20 cellular contexts compared by ENCODE assay signal in genomic region chr12:121860257-121860656, GRCh38. TPM values are rescaled to one million over a fixed set of nuclear protein-coding genes. Genes with fewer than 3 reads are reported as not detected.
DNase-seq lines count a peak whose midpoint lies in the region; ATAC-seq and TF ChIP-seq lines count a peak whose summit lies in the region.
"Had no signal": no experiment of that assay in that cellular context is flagged by ENCODE, and none has a peak within 500 bp of the region (broad histone marks: within the 10 kb centered on the region; RNA-seq: fewer than 3 reads in every experiment).

No MANE protein-coding gene starts in this region.

- H3K9me3 ChIP-seq in DND-41 (ENCODE audit: insufficient read depth, low read length, severe bottlenecking) (no peaks in the 10 kb centered on the region), spleen (no peaks in the 10 kb centered on the region)

- TF ChIP-seq CTCF in DND-41 (IDR thresholded peaks at IDR 0.05; ENCODE audit: borderline replicate concordance, extremely low read depth, low read length, poor library complexity, severe bottlenecking) (no peak), RWPE1 (conservative IDR thresholded peaks at IDR 0.05; ENCODE audit: low read depth) (no peak), spleen (IDR thresholded peaks at IDR 0.05 in 8 of 11, conservative IDR thresholded peaks at IDR 0.05 in 3 of 11) (no peak), omental fat pad (IDR thresholded peaks at IDR 0.05) (no peak), progenitor cell of endocrine pancreas (IDR thresholded peaks at IDR 0.05; ENCODE audit: unreplicated experiment) (no peak)

- TF ChIP-seq POLR2A in spleen (IDR thresholded peaks at IDR 0.05), result no peak

- H3K4me1 ChIP-seq in DND-41 (ENCODE audit: insufficient read depth, low read length), result no peaks in the 10 kb centered on the region
- H3K4me1 ChIP-seq in spleen, result peaks cover 0 to 53% (median 14%) of the 10 kb centered on the region in 6 donors

- H3K9ac ChIP-seq in DND-41 (ENCODE audit: low read depth, low read length), result no peak overlapping the region

- H3K4me3 Mint-ChIP-seq in progenitor cell of endocrine pancreas (ENCODE audit: low read depth), result no peak overlapping the region
- H3K4me3 Mint-ChIP-seq: activated CD4-positive, alpha-beta T cell treated with anti-CD3 and anti-CD28 coated beads, Interleukin-2, amount 10 ng/mL, durations not matched to agents 7 days and 5 days; naive thymus-derived CD4-positive, alpha-beta T cell had no signal

- peaks cover 3% of the 10 kb centered on the region for H3K27me3 Mint-ChIP-seq in progenitor cell of endocrine pancreas
- H3K27me3 Mint-ChIP-seq: activated CD4-positive, alpha-beta T cell treated with anti-CD3 and anti-CD28 coated beads, Interleukin-2, amount 10 ng/mL, durations not matched to agents 7 days and 5 days; naive thymus-derived CD4-positive, alpha-beta T cell had no signal

- intact Hi-C loops in spleen (cut with DNase I; ENCODE audit: low total_unique reads), result no loop called here

- 60 to 100% (median 93%) methylated on average over 1 of the region's 1 CpG for WGBS in spleen, 5 donors

- H3K36me3 ChIP-seq in DND-41 (ENCODE audit: insufficient read depth, low read length), result no peaks in the 10 kb centered on the region
- no peaks in the 10 kb centered on the region for H3K36me3 ChIP-seq in spleen

- no peaks in the 10 kb centered on the region for H3K9me3 Mint-ChIP-seq in progenitor cell of endocrine pancreas (ENCODE audit: low read depth)
- H3K9me3 Mint-ChIP-seq: activated CD4-positive, alpha-beta T cell treated with anti-CD3 and anti-CD28 coated beads, Interleukin-2, amount 10 ng/mL, durations not matched to agents 7 days and 5 days; naive thymus-derived CD4-positive, alpha-beta T cell had no signal

- CTCF ChIA-PET in RWPE1 (lab: Yijun Ruan, JAX), result interaction anchor here (0.6 kb wide), 2 partner anchors 18 to 28 kb away, joined by 3 read pairs; partner anchors contain the start of gene PSMD9

- H4K20me1 ChIP-seq in DND-41 (ENCODE audit: insufficient read depth, low read length), result no peaks in the 10 kb centered on the region

- peaks cover 17% of the 10 kb centered on the region for H3K4me1 Mint-ChIP-seq in progenitor cell of endocrine pancreas (ENCODE audit: low read depth)
- H3K4me1 Mint-ChIP-seq: activated CD4-positive, alpha-beta T cell treated with anti-CD3 and anti-CD28 coated beads, Interleukin-2, amount 10 ng/mL, durations not matched to agents 7 days and 5 days had no signal

- POLR2A ChIA-PET in RWPE1 (lab: Yijun Ruan, JAX; ENCODE audit: low non-redundant PET), result no interaction called here

- H2AFZ ChIP-seq in DND-41 (ENCODE audit: low read depth, low read length), result no peak overlapping the region

- no peaks in the 10 kb centered on the region for H3K79me2 ChIP-seq in DND-41 (ENCODE audit: insufficient read depth, low read length)

- H3K27ac Mint-ChIP-seq in progenitor cell of endocrine pancreas, result no peak overlapping the region
- H3K27ac Mint-ChIP-seq: activated CD4-positive, alpha-beta T cell treated with anti-CD3 and anti-CD28 coated beads, Interleukin-2, amount 10 ng/mL, durations not matched to agents 7 days and 5 days; naive thymus-derived CD4-positive, alpha-beta T cell had no signal

- H3K27ac ChIP-seq in DND-41 (ENCODE audit: low read length) (no peak overlapping the region), RWPE1 (peak overlapping the region; percentile 79), spleen (peak overlapping the region in 6 of 8 donors; percentile 55 to 86 (median 78))

- H3K27me3 ChIP-seq in DND-41 (ENCODE audit: insufficient read depth, low read length, poor library complexity) (no peaks in the 10 kb centered on the region), spleen (replicated peaks in 1 of 7) (no peaks in the 10 kb centered on the region)

- no peak overlapping the region for H3K4me2 ChIP-seq in DND-41 (ENCODE audit: insufficient read depth, low read length)

- H3K4me3 ChIP-seq in DND-41 (ENCODE audit: low read depth in 1 of 2, low read length in 2 of 2) (no peak overlapping the region), spleen (no peak overlapping the region)
- H3K4me3 ChIP-seq: K562 had no signal

- no peaks in the 10 kb centered on the region for H3K36me3 Mint-ChIP-seq in progenitor cell of endocrine pancreas (ENCODE audit: insufficient read depth)
- H3K36me3 Mint-ChIP-seq: naive thymus-derived CD4-positive, alpha-beta T cell had no signal

- ATAC-seq in DND-41 (ENCODE audit: insufficient read depth, low read depth), result peak; percentile 27; the same call in 1 of the 3 replicates
- ATAC-seq in left lobe of liver, result peak; percentile 41
- ATAC-seq in omental fat pad (ENCODE audit: low FRiP score), result no peak
- no peak for ATAC-seq in HG03196 (IDR thresholded peaks at IDR 0.05; ENCODE audit: unreplicated experiment)
- ATAC-seq: K562; naive thymus-derived CD4-positive, alpha-beta T cell had no signal

- no peak for DNase-seq in DND-41
- no peak for DNase-seq in RWPE1 (ENCODE audit: low spot score)
- peak; percentile 90 for DNase-seq in left lobe of liver (ENCODE audit: low spot score)
- DNase-seq in spleen, result no peak
- DNase-seq in omental fat pad (ENCODE audit: low spot score), result no peak
- DNase-seq in activated gamma-delta T cell (lab: John Stamatoyannopoulos, UW), result no peak
- no peak for DNase-seq in progenitor cell of endocrine pancreas (ENCODE audit: low spot score, unreplicated experiment)
- DNase-seq: activated CD4-positive, alpha-beta T cell treated with anti-CD3 and anti-CD28 coated beads, Interleukin-2, amount 10 ng/mL, durations not matched to agents 7 days and 5 days; activated CD8-positive, alpha-beta memory T cell treated with anti-CD3 and anti-CD28 coated beads, Interleukin-2, amount 50 U/mL, for 4 hours; activated effector memory CD4-positive, alpha-beta T cell treated with Interleukin-2 at 50 U/mL for 16 hours; central memory CD4-positive, alpha-beta T cell; DMS79 treated with DMSO at 0.1 percent for 48 hours; naive thymus-derived CD4-positive, alpha-beta T cell; NCI-H2081; NCI-H510A; SHP77 had no signal

RNA-seq across cellular contexts. Expression of gene HPD, which starts 1.6 kb away (rescaled TPM):
- 1,410 TPM for total RNA-seq in left lobe of liver
- 1 to 10 TPM in 4 of 7 donors, under 1 TPM in 2, not detected in 1; 0.57 to 2.8 (median 1.7) TPM for total RNA-seq in spleen
- polyA plus RNA-seq in spleen, result 1 to 10 TPM in 1 of 3 donors, under 1 TPM in 2; 0.78 to 1.5 (median 0.86) TPM
- 1 to 10 TPM in 3 of 4 donors, under 1 TPM in 1; 0.82 to 8.5 (median 1.6) TPM for total RNA-seq in omental fat pad
- not detected in 2 replicates for total RNA-seq in progenitor cell of endocrine pancreas
- total RNA-seq: activated CD4-positive, alpha-beta T cell treated with anti-CD3 and anti-CD28 coated beads, Interleukin-2, amount 10 ng/mL, durations not matched to agents 7 days and 5 days; lung microvascular endothelial cell; naive thymus-derived CD4-positive, alpha-beta T cell; T-helper 1 cell treated with Interleukin-12 subunit alpha and Interleukin-12 subunit beta and Interleukin-4 antibody, amounts not matched to agents 30 ng/mL and 1 ng/mL, for 36 hours had no signal
- polyA plus RNA-seq: naive thymus-derived CD4-positive, alpha-beta T cell had no signal

RNA-seq across cellular contexts. Expression of gene PSMD9, which starts 28.3 kb away (rescaled TPM):
- total RNA-seq in left lobe of liver (25.8 TPM), spleen (10 to 100 TPM; 32.4 to 56.7 (median 43.6) TPM), omental fat pad (10 to 100 TPM; 40.5 to 73.1 (median 57.2) TPM), progenitor cell of endocrine pancreas (33.5 and 38.8 TPM in 2 replicates)
- 10 to 100 TPM; 29.6 to 62.6 (median 49.6) TPM for polyA plus RNA-seq in spleen

RNA-seq across cellular contexts. Expression of gene SETD1B, which starts 56.4 kb away (rescaled TPM):
- total RNA-seq in left lobe of liver, result 12.8 TPM
- total RNA-seq in spleen, result 10 to 100 TPM; 19.9 to 37.7 (median 31.8) TPM
- polyA plus RNA-seq in spleen, result 10 to 100 TPM in 1 of 3 donors, 1 to 10 TPM in 2; 3.3 to 11.9 (median 5.3) TPM
- 10 to 100 TPM in 1 of 4 donors, 1 to 10 TPM in 3; 3.7 to 10.4 (median 6.6) TPM for total RNA-seq in omental fat pad
- 27.2 and 28.6 TPM in 2 replicates for total RNA-seq in progenitor cell of endocrine pancreas

RNA-seq across cellular contexts. Expression of gene CFAP251, which starts 58.1 kb away (rescaled TPM):
- total RNA-seq in left lobe of liver (2.2 TPM), spleen (10 to 100 TPM in 1 of 7 donors, 1 to 10 TPM in 6; 3.0 to 10.5 (median 6.1) TPM), omental fat pad (10 to 100 TPM in 1 of 4 donors, 1 to 10 TPM in 3; 4.6 to 15.3 (median 7.1) TPM), progenitor cell of endocrine pancreas (8.9 and 9.3 TPM in 2 replicates)
- 1 to 10 TPM; 1.3 to 2.7 (median 1.7) TPM for polyA plus RNA-seq in spleen
- polyA plus RNA-seq: naive thymus-derived CD4-positive, alpha-beta T cell had no signal

Comparison
In these comparisons a context has a peak if more than half of its experiments do, and no peak if none do; other contexts are left out.
1. ATAC-seq: peak in DND-41 (single experiment) and left lobe of liver (single experiment); none in omental fat pad (single experiment) and HG03196 (single experiment).
2. RNA of gene HPD, which starts 1.6 kb away (total RNA-seq): 1,410 TPM in left lobe of liver (single experiment); 0.82 to 8.5 TPM in omental fat pad, 0.57 to 2.8 TPM in spleen and not detected in progenitor cell of endocrine pancreas; every median in the first group is over 100 times any median in the second.